ENCODE assay signal across 1 cellular context in the genomic region with DNA sequence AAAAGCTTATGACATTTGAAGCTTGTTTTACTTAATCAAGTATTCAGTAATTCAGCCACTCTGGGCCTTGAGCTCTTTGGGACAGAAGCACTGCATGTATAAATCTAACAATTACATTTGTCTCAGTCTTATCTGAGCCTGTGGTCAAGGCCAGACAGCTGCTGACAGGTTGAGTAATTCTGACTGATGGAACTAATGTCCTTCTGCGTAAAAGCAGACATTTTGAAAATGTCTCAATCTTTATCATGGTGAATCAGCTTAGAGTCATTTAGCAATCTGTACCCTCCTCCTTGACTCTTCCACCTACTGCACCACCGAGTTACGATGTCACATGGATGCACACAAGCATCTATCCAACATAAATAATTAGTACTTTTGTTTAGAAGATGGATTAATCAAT.
A peak's percentile ranks its signal among the peaks of the same experiment; 100 is the strongest.
TF ChIP-seq lines count a peak whose summit lies in the region.

No MANE protein-coding gene starts in this region.

TF ChIP-seq in K562, 482 proteins besides CTCF, POLR2A, EP300 and RAD21 (continued from another document and continues in another):
- TF ChIP-seq, protein P1, sequence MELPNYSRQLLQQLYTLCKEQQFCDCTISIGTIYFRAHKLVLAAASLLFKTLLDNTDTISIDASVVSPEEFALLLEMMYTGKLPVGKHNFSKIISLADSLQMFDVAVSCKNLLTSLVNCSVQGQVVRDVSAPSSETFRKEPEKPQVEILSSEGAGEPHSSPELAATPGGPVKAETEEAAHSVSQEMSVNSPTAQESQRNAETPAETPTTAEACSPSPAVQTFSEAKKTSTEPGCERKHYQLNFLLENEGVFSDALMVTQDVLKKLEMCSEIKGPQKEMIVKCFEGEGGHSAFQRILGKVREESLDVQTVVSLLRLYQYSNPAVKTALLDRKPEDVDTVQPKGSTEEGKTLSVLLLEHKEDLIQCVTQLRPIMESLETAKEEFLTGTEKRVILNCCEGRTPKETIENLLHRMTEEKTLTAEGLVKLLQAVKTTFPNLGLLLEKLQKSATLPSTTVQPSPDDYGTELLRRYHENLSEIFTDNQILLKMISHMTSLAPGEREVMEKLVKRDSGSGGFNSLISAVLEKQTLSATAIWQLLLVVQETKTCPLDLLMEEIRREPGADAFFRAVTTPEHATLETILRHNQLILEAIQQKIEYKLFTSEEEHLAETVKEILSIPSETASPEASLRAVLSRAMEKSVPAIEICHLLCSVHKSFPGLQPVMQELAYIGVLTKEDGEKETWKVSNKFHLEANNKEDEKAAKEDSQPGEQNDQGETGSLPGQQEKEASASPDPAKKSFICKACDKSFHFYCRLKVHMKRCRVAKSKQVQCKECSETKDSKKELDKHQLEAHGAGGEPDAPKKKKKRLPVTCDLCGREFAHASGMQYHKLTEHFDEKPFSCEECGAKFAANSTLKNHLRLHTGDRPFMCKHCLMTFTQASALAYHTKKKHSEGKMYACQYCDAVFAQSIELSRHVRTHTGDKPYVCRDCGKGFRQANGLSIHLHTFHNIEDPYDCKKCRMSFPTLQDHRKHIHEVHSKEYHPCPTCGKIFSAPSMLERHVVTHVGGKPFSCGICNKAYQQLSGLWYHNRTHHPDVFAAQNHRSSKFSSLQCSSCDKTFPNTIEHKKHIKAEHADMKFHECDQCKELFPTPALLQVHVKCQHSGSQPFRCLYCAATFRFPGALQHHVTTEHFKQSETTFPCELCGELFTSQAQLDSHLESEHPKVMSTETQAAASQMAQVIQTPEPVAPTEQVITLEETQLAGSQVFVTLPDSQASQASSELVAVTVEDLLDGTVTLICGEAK (IDR thresholded peaks at IDR 0.05) = no peak
- TF ChIP-seq, protein P1 (CRISPR knock-in tag; IDR thresholded peaks at IDR 0.05) = no peak
- TF ChIP-seq NFRKB (IDR thresholded peaks at IDR 0.05; ENCODE audit: low read depth) (no peak), SMARCE1 (IDR thresholded peaks at IDR 0.05) (peak; percentile 99), TBL1XR1 (IDR thresholded peaks at IDR 0.05; ENCODE audit: low read length in 2 of 2) (peak; percentile 85 to 99; a peak in 3 of 4 replicates), MAZ (CRISPR knock-in tag; conservative IDR thresholded peaks at IDR 0.05 in 1 of 2, IDR thresholded peaks at IDR 0.05 in 1 of 2) (peak; percentile 71 to 82), ELF4 (CRISPR knock-in tag; IDR thresholded peaks at IDR 0.05) (peak; percentile 98), SREBF2 (CRISPR knock-in tag; IDR thresholded peaks at IDR 0.05) (no peak), ZNF282 (CRISPR knock-in tag; IDR thresholded peaks at IDR 0.05) (no peak), ZNF239 (CRISPR knock-in tag; IDR thresholded peaks at IDR 0.05) (peak; percentile 85), CC2D1A (IDR thresholded peaks at IDR 0.05) (peak; percentile 98), MTA2 (IDR thresholded peaks at IDR 0.05; ENCODE audit: low read depth) (peak; percentile 99), NEUROD1 (IDR thresholded peaks at IDR 0.05; ENCODE audit: borderline replicate concordance, low read depth, low read length, partially characterized antibody) (peak; percentile 68), NR4A1 (CRISPR knock-in tag; IDR thresholded peaks at IDR 0.05) (no peak), NR4A1 (tag; IDR thresholded peaks at IDR 0.05) (peak; percentile 84), ZNF445 (CRISPR knock-in tag; IDR thresholded peaks at IDR 0.05; ENCODE audit: low read depth) (0 out of 2 replicates have a peak, but pooled peaks have one; percentile 24), NFXL1 (CRISPR knock-in tag; IDR thresholded peaks at IDR 0.05) (0 out of 2 replicates have a peak, but pooled peaks have one; percentile 66), GTF2E2 (tag; IDR thresholded peaks at IDR 0.05) (peak; percentile 27; the same call in 1 of the 2 replicates), NFATC3 (IDR thresholded peaks at IDR 0.05) (peak; percentile 58; the same call in 1 of the 2 replicates), KDM4B (IDR thresholded peaks at IDR 0.05; ENCODE audit: borderline replicate concordance in 2 of 2, low read depth in 1 of 2) (peak in 1 of 2 experiments; percentile 94; a peak in 2 of 4 replicates), SOX6 (IDR thresholded peaks at IDR 0.05) (peak; percentile 99), CBFA2T2 (conservative IDR thresholded peaks at IDR 0.05) (peak; percentile 99), BCOR (IDR thresholded peaks at IDR 0.05) (peak; percentile 95), MECOM (CRISPR knock-in tag; IDR thresholded peaks at IDR 0.05) (peak; percentile 88), CTBP1 (IDR thresholded peaks at IDR 0.05; ENCODE audit: borderline replicate concordance) (peak; percentile 83), ZNF175 (CRISPR knock-in tag; IDR thresholded peaks at IDR 0.05; ENCODE audit: low read depth) (peak; percentile 97), HDAC6 (IDR thresholded peaks at IDR 0.05; ENCODE audit: low read depth, low read length) (no peak), NR2C2 (CRISPR knock-in tag; IDR thresholded peaks at IDR 0.05) (no peak), NR2C2 (tag; IDR thresholded peaks at IDR 0.05) (peak; percentile 57), ZNF197 (CRISPR knock-in tag; IDR thresholded peaks at IDR 0.05; ENCODE audit: low read depth) (peak; percentile 94), HNRNPLL (IDR thresholded peaks at IDR 0.05; ENCODE audit: low read depth, low read length, poor library complexity, severe bottlenecking) (no peak), KAT8 (IDR thresholded peaks at IDR 0.05; ENCODE audit: low read depth) (no peak), NBN (IDR thresholded peaks at IDR 0.05; ENCODE audit: low read depth) (peak; percentile 84), RFX1 (IDR thresholded peaks at IDR 0.05) (peak; percentile 17; the same call in 1 of the 2 replicates)
- TF ChIP-seq, protein P2, sequence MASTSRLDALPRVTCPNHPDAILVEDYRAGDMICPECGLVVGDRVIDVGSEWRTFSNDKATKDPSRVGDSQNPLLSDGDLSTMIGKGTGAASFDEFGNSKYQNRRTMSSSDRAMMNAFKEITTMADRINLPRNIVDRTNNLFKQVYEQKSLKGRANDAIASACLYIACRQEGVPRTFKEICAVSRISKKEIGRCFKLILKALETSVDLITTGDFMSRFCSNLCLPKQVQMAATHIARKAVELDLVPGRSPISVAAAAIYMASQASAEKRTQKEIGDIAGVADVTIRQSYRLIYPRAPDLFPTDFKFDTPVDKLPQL (IDR thresholded peaks at IDR 0.05; ENCODE audit: extremely low read depth, insufficient read length) = no peak
- TF ChIP-seq, protein P3, sequence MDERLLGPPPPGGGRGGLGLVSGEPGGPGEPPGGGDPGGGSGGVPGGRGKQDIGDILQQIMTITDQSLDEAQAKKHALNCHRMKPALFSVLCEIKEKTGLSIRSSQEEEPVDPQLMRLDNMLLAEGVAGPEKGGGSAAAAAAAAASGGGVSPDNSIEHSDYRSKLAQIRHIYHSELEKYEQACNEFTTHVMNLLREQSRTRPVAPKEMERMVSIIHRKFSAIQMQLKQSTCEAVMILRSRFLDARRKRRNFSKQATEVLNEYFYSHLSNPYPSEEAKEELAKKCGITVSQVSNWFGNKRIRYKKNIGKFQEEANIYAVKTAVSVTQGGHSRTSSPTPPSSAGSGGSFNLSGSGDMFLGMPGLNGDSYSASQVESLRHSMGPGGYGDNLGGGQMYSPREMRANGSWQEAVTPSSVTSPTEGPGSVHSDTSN (CRISPR knock-in tag; IDR thresholded peaks at IDR 0.05; ENCODE audit: low read depth) = peak; percentile 99
- TF ChIP-seq, protein P3 (tag; conservative IDR thresholded peaks at IDR 0.05; ENCODE audit: low read depth) = peak; percentile 100
- TF ChIP-seq, protein P4, sequence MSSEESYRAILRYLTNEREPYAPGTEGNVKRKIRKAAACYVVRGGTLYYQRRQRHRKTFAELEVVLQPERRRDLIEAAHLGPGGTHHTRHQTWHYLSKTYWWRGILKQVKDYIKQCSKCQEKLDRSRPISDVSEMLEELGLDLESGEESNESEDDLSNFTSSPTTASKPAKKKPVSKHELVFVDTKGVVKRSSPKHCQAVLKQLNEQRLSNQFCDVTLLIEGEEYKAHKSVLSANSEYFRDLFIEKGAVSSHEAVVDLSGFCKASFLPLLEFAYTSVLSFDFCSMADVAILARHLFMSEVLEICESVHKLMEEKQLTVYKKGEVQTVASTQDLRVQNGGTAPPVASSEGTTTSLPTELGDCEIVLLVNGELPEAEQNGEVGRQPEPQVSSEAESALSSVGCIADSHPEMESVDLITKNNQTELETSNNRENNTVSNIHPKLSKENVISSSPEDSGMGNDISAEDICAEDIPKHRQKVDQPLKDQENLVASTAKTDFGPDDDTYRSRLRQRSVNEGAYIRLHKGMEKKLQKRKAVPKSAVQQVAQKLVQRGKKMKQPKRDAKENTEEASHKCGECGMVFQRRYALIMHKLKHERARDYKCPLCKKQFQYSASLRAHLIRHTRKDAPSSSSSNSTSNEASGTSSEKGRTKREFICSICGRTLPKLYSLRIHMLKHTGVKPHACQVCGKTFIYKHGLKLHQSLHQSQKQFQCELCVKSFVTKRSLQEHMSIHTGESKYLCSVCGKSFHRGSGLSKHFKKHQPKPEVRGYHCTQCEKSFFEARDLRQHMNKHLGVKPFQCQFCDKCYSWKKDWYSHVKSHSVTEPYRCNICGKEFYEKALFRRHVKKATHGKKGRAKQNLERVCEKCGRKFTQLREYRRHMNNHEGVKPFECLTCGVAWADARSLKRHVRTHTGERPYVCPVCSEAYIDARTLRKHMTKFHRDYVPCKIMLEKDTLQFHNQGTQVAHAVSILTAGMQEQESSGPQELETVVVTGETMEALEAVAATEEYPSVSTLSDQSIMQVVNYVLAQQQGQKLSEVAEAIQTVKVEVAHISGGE (CRISPR knock-in tag; IDR thresholded peaks at IDR 0.05) = peak in 1 of 3 experiments; percentile 83; a peak in 2 of 6 replicates
- TF ChIP-seq, protein P5, sequence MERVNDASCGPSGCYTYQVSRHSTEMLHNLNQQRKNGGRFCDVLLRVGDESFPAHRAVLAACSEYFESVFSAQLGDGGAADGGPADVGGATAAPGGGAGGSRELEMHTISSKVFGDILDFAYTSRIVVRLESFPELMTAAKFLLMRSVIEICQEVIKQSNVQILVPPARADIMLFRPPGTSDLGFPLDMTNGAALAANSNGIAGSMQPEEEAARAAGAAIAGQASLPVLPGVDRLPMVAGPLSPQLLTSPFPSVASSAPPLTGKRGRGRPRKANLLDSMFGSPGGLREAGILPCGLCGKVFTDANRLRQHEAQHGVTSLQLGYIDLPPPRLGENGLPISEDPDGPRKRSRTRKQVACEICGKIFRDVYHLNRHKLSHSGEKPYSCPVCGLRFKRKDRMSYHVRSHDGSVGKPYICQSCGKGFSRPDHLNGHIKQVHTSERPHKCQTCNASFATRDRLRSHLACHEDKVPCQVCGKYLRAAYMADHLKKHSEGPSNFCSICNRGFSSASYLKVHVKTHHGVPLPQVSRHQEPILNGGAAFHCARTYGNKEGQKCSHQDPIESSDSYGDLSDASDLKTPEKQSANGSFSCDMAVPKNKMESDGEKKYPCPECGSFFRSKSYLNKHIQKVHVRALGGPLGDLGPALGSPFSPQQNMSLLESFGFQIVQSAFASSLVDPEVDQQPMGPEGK (CRISPR knock-in tag; IDR thresholded peaks at IDR 0.05; ENCODE audit: borderline replicate concordance) = peak; percentile 80
- TF ChIP-seq, protein P6, sequence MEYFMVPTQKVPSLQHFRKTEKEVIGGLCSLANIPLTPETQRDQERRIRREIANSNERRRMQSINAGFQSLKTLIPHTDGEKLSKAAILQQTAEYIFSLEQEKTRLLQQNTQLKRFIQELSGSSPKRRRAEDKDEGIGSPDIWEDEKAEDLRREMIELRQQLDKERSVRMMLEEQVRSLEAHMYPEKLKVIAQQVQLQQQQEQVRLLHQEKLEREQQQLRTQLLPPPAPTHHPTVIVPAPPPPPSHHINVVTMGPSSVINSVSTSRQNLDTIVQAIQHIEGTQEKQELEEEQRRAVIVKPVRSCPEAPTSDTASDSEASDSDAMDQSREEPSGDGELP (CRISPR knock-in tag; IDR thresholded peaks at IDR 0.05; ENCODE audit: borderline replicate concordance) = peak; percentile 47; the same call in 1 of the 2 replicates
